ENCODE assay signal across 8 cellular contexts in the genomic region with DNA sequence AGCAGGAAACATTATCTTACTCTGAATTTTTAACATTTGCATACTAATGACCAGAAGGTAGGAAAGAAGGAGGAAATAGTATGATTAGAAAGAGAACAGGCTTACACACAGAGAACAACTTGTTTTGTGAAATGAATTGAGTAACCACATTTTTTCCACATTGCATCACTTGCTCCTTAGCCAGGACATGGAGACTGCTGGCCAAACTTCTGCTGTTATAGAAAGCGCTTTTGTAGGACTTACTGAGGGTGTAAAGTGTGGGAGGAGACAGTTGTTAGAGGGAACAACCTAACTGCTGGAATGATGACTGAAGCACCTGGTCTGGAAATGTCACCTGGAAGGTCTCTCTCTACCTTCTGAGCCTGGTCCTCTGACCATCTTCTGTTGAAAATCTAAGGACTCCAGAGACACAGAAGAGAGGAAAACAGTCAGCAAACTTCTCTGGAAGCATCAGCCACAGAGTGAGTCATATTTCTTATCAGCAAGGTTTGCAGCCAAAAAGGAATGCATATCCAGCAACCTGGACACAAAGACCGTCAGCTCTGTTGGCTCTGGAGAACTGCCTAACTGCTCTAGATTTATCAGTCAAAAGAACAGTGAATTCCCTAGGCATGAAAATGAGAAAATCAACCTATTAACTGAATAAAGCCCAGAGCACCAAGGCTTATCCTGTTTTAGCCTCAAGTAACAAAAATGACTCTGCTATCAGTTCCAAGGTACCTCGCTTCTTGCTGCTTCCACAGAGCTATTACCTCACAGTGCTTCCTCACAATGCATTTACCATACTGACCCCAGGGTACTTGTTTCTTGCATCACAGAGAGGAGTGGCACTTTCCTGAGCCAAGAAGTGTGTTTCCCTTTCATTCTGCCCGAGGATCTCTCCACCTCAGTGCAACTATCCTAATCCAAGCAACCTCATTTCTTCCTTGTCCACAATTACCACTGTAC.
A peak's percentile ranks its signal among the peaks of the same experiment; 100 is the strongest.
DNase-seq lines count a peak whose midpoint lies in the region; ATAC-seq and TF ChIP-seq lines count a peak whose summit lies in the region.

No MANE protein-coding gene starts in this region.

- no peak for TF ChIP-seq CTCF in epithelial cell of proximal tubule (conservative IDR thresholded peaks at IDR 0.05; ENCODE audit: low read depth, low read length)

- DNase-seq in COLO829 (ENCODE audit: low spot score) (peak; percentile 67), OCI-M1 (lab: John Stamatoyannopoulos, UW) (peak; percentile 65), epithelial cell of proximal tubule (ENCODE audit: low read depth) (peak; percentile 91), myocyte (ENCODE audit: low read depth) (peak; percentile 71)
- no peak for DNase-seq in stimulated activated CD4-positive, alpha-beta T cell treated with anti-CD3 and anti-CD28 coated beads, Interleukin-15, amount 100 ng/mL, for 24 hours
- no peak for DNase-seq in activated CD4-positive, alpha-beta T cell treated with anti-CD3 and anti-CD28 coated beads, Interleukin-2, amount 50 U/mL, for 48 hours

- H3K4me3 ChIP-seq in epithelial cell of proximal tubule (ENCODE audit: low read depth, low read length), result no peak overlapping the region

- ATAC-seq in HG03342 (IDR thresholded peaks at IDR 0.05; ENCODE audit: unreplicated experiment) (no peak), GM21381 (IDR thresholded peaks at IDR 0.05; ENCODE audit: unreplicated experiment) (no peak)

Comparison
In these comparisons a context has a peak if more than half of its experiments do, and no peak if none do; other contexts are left out.
1. DNase-seq: peak in COLO829 (single experiment), OCI-M1 (single experiment), epithelial cell of proximal tubule (single experiment) and myocyte (single experiment); none in stimulated activated CD4-positive, alpha-beta T cell treated with anti-CD3 and anti-CD28 coated beads, Interleukin-15, amount 100 ng/mL, for 24 hours (single experiment) and activated CD4-positive, alpha-beta T cell treated with anti-CD3 and anti-CD28 coated beads, Interleukin-2, amount 50 U/mL, for 48 hours (0 of 2).